Comparison of ENCODE assay signal across 19 cellular contexts in the genomic region with DNA sequence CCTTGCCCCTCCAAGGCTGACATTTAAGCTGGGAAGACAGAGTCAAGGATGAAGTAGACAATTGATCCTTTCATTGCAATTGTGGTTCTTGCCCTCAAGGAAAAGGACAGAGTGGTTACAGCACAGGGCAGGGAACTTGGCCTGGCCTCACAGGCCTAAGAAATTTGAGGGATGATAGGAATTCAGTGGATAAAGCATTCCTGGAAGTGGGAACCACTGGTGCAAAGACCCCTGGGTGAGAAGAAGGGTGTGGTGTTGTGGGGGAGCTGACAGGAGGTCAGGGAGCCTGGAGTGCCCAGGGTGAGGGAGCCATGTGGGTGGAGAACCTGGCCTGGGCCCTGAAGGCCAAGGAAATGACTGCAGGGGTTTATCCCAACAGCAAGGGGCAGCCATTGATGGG.
DNase-seq lines count a peak whose midpoint lies in the region; ATAC-seq, FAIRE-seq and TF ChIP-seq lines count a peak whose summit lies in the region.
"Had no signal": no experiment of that assay in that cellular context is flagged by ENCODE, and none has a peak within 500 bp of the region (broad histone marks: within the 10 kb centered on the region; RNA-seq: fewer than 3 reads in every experiment).

No MANE protein-coding gene starts in this region.

- H3K4me3 ChIP-seq in fibroblast of the aortic adventitia (ENCODE audit: low read depth, low read length) (no peak overlapping the region), tibial nerve (no peak overlapping the region)
- H3K4me3 ChIP-seq: colonic mucosa, transverse colon had no signal

- no peaks in the 10 kb centered on the region for H3K9me3 ChIP-seq in tibial nerve
- H3K9me3 ChIP-seq: colonic mucosa, transverse colon had no signal

- H3K27me3 ChIP-seq in tibial nerve = no peaks in the 10 kb centered on the region
- H3K27me3 ChIP-seq: colonic mucosa, transverse colon had no signal

- H3K4me1 ChIP-seq in tibial nerve = peaks cover 0 to 59% (median 20%) of the 10 kb centered on the region in 4 donors
- H3K4me1 ChIP-seq: colonic mucosa had no signal

- TF ChIP-seq EP300 in tibial nerve (IDR thresholded peaks at IDR 0.05) = no peak

- no peak for TF ChIP-seq CTCF in fibroblast of the aortic adventitia (IDR thresholded peaks at IDR 0.05; ENCODE audit: insufficient read depth, low read length)
- no peak for TF ChIP-seq CTCF in tibial nerve (IDR thresholded peaks at IDR 0.05)

- H3K27ac ChIP-seq in tibial nerve = peak overlapping the region in 3 of 4 donors; percentile 72 to 90 (median 86)
- H3K27ac ChIP-seq: colonic mucosa had no signal

- peak; percentile 15 for DNase-seq in activated T-cell treated with anti-CD3 and anti-CD28 coated beads, Interleukin-2, amount 50 U/mL, for 1 hour
- DNase-seq in activated T-cell treated with anti-CD3 and anti-CD28 coated beads for 4 hours (no peak), RCC 7860 (ENCODE audit: low spot score) (peak; percentile 19), fibroblast of the aortic adventitia (ENCODE audit: low read depth) (peak; percentile 39), tibial nerve (ENCODE audit: low spot score in 2 of 2) (no peak), NCI-H1105 treated with DMSO at 0.1 percent for 48 hours (lab: John Stamatoyannopoulos, UW) (no peak), left colon (no peak)
- DNase-seq: 8988T; activated CD4-positive, alpha-beta memory T cell treated with anti-CD3 and anti-CD28 coated beads for 36 hours; amniotic stem cell; colonic mucosa; GDM1; glutamatergic neuron; HCEC 1CT; NCI-H1436; nucleus accumbens; stimulated activated CD4-positive, alpha-beta T cell treated with anti-CD3 and anti-CD28 coated beads, Interleukin-4, amount 100 ng/mL, for 4 hours; transverse colon had no signal

- H3K36me3 ChIP-seq in tibial nerve = no peaks in the 10 kb centered on the region
- H3K36me3 ChIP-seq: colonic mucosa, transverse colon had no signal

- intact Hi-C loops in left colon (cut with DNase I, micrococcal nuclease) = no loop called here

- FAIRE-seq in RCC 7860 (lab: Jason Lieb, UNC) = no peak

- TF ChIP-seq POLR2A in tibial nerve (IDR thresholded peaks at IDR 0.05) = no peak

- ATAC-seq in GM18870 (IDR thresholded peaks at IDR 0.05; ENCODE audit: unreplicated experiment) (no peak), left colon (no peak)

Comparison
In these comparisons a context has a peak if more than half of its experiments do, and no peak if none do; other contexts are left out.
1. DNase-seq: peak in activated T-cell treated with anti-CD3 and anti-CD28 coated beads, Interleukin-2, amount 50 U/mL, for 1 hour (single experiment), RCC 7860 (single experiment) and fibroblast of the aortic adventitia (single experiment); none in activated T-cell treated with anti-CD3 and anti-CD28 coated beads for 4 hours (single experiment), tibial nerve (0 of 2), NCI-H1105 treated with DMSO at 0.1 percent for 48 hours (single experiment) and left colon (0 of 2).